8 cellular contexts compared by ENCODE assay signal in genomic region chr20:52083627-52084232, GRCh38.
DNase-seq lines count a peak whose midpoint lies in the region; ATAC-seq, FAIRE-seq and TF ChIP-seq lines count a peak whose summit lies in the region.

No MANE protein-coding gene starts in this region.

- H3F3A ChIP-seq in PC-3 (ENCODE audit: low read length, unreplicated experiment) = no peaks in the 10 kb centered on the region

- peak; percentile 90 for ATAC-seq in PC-3
- no peak for ATAC-seq in GM18517 (IDR thresholded peaks at IDR 0.05; ENCODE audit: unreplicated experiment)
- no peak for ATAC-seq in GM19397 (IDR thresholded peaks at IDR 0.05; ENCODE audit: unreplicated experiment)

- H3K4me2 ChIP-seq in PC-3 (ENCODE audit: low read length) (no peak overlapping the region), hepatocyte (no peak overlapping the region)

- DNase-seq in D721Med (ENCODE audit: insufficient read length, low spot score) (peak; percentile 45), PC-3 (peak; percentile 92), astrocyte of the cerebellum (ENCODE audit: low read depth) (peak; percentile 67), hepatocyte (ENCODE audit: low spot score) (peak; percentile 78), skeletal muscle cell (ENCODE audit: low read depth) (peak; percentile 26)
- DNase-seq in Jurkat, Clone E6-1 (ENCODE audit: low read depth, low spot score) = peak; percentile 34

- H3K36me3 ChIP-seq in PC-3 (ENCODE audit: low read depth, low read length) (peaks cover 21% of the 10 kb centered on the region), hepatocyte (replicated peaks; ENCODE audit: insufficient read depth, low read depth) (no peaks in the 10 kb centered on the region)

- CTCF ChIA-PET in PC-3 (lab: Charles Lee) = interaction anchor here (0.5 to 1.1 kb wide), 5 partner anchors 95 to 1097 kb away, joined by 3 read pairs; no protein-coding TSS in a partner anchor

- peak; percentile 76 for TF ChIP-seq CTCF in D721Med (IDR thresholded peaks at IDR 0.05; ENCODE audit: insufficient read depth, missing control alignments)
- peak; percentile 99 for TF ChIP-seq CTCF in PC-3 (conservative IDR thresholded peaks at IDR 0.05; ENCODE audit: low read depth, low read length)
- peak; percentile 62 for TF ChIP-seq CTCF in astrocyte of the cerebellum (IDR thresholded peaks at IDR 0.05; ENCODE audit: low read depth, low read length, missing control alignments)
- TF ChIP-seq CTCF in hepatocyte (IDR thresholded peaks at IDR 0.05; ENCODE audit: poor library complexity) = peak; percentile 87

- FAIRE-seq in D721Med (lab: Jason Lieb, UNC) = no peak

- intact Hi-C loops in PC-3 (cut with micrococcal nuclease) = loop anchor here (1.0 to 2.0 kb wide), 3 partner anchors 283 to 711 kb away; no protein-coding TSS in a partner anchor

- no peak overlapping the region for H3K9ac ChIP-seq in PC-3 (ENCODE audit: low read length)

- H4K20me1 ChIP-seq in PC-3 (ENCODE audit: low read length) (no peaks in the 10 kb centered on the region), hepatocyte (ENCODE audit: insufficient read depth, poor library complexity, severe bottlenecking) (no peaks in the 10 kb centered on the region)

- peaks cover 16% of the 10 kb centered on the region for H3K4me1 ChIP-seq in PC-3 (ENCODE audit: insufficient read depth, low read length)
- no peaks in the 10 kb centered on the region for H3K4me1 ChIP-seq in hepatocyte (ENCODE audit: insufficient read depth)

- peaks cover 17% of the 10 kb centered on the region for H3K9me3 ChIP-seq in PC-3 (ENCODE audit: low read length)
- peaks cover 12% of the 10 kb centered on the region for H3K9me3 ChIP-seq in hepatocyte (ENCODE audit: low read depth)

- in situ Hi-C loops in astrocyte of the cerebellum (cut with HindIII; ENCODE audit: low sequenced_read_pairs) = no loop called here

- BruUV-seq in PC-3 (replicated peaks; lab: Mats Ljungman, UMichigan) = no TSS peak

- H3K27ac ChIP-seq in PC-3 (ENCODE audit: low read length) = no peak overlapping the region
- H3K27ac ChIP-seq in hepatocyte = no peak overlapping the region

- WGBS in hepatocyte (ENCODE audit: low lambda C conversion rate, missing lambda C conversion rate) = 34% methylated on average over 11 of the region's 11 CpGs

- H2AFZ ChIP-seq in PC-3 (ENCODE audit: low read length) (no peak overlapping the region), hepatocyte (no peak overlapping the region)

- no peaks in the 10 kb centered on the region for H3K79me2 ChIP-seq in PC-3 (ENCODE audit: low read length)
- H3K79me2 ChIP-seq in hepatocyte = no peaks in the 10 kb centered on the region

- POLR2A ChIA-PET in PC-3 (lab: Charles Lee; ENCODE audit: unreplicated experiment) = interaction anchor here (0.6 kb wide), 1 partner anchor 341 kb away, joined by 3 read pairs; no protein-coding TSS in a partner anchor

- no peak overlapping the region for H3K4me3 ChIP-seq in Jurkat, Clone E6-1 (ENCODE audit: low read length)
- no peak overlapping the region for H3K4me3 ChIP-seq in PC-3 (ENCODE audit: low read length)
- H3K4me3 ChIP-seq in astrocyte of the cerebellum (ENCODE audit: low read depth, low read length) = no peak overlapping the region
- H3K4me3 ChIP-seq in hepatocyte = no peak overlapping the region
- no peak overlapping the region for H3K4me3 ChIP-seq in skeletal muscle cell (ENCODE audit: low read depth, low read length)

- H3K9me2 ChIP-seq in PC-3 (replicated peaks; ENCODE audit: low read length) (no peaks in the 10 kb centered on the region), hepatocyte (replicated peaks; ENCODE audit: insufficient read depth) (no peaks in the 10 kb centered on the region)

- H3K27me3 ChIP-seq in PC-3 (ENCODE audit: low read length) (no peaks in the 10 kb centered on the region), hepatocyte (no peaks in the 10 kb centered on the region)

Comparison
In these comparisons a context has a peak if more than half of its experiments do, and no peak if none do; other contexts are left out.
1. DNase-seq: peak in every context shown above with its lines; median percentile 92 in PC-3; 78 in hepatocyte; 67 in astrocyte of the cerebellum; 45 in D721Med; 34 in Jurkat, Clone E6-1; 26 in skeletal muscle cell.